In the genomic region with DNA sequence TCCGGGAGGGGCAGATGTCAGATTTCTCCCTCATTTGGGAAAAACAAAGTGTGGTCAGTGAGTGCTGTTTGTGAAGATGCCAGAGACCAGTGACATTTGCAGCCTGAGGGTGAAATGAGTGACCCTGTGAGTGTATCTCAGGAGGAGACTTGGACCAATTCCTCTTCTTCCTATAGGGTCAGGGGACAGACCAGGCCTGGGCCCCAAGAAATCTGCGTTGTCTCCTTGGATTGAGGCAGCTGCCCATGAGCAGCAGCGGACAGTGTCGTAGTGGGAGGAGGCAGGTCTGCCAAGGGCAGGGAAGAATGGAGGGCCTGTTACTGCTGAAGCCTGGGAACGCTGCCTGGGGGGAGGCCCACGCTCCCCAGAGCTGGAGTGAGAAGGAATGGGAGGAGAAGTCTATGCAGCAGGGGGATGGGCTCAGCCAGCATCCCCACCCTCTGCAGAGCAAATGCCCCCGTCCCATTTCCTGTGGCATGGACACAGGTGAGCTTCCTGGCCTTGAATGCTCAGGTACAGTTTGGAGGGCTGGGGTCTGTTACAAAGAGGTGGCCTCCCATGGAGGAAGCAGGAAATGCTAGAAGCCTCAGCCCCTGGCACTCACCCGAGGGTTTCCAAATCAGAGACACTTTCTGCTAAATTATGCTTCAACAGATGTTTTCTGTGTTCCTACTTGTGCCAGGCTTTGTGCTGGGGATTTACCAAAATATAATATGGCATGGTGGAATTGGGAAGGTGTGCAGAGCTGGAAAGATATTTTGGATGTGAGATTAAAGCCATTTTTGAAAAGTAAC, we compare ENCODE assay signal across 13 cellular contexts. TPM values are rescaled to one million over a fixed set of nuclear protein-coding genes. Genes with fewer than 3 reads are reported as not detected.
DNase-seq lines count a peak whose midpoint lies in the region; ATAC-seq and TF ChIP-seq lines count a peak whose summit lies in the region.
"Had no signal": no experiment of that assay in that cellular context is flagged by ENCODE, and none has a peak within 500 bp of the region (broad histone marks: within the 10 kb centered on the region; RNA-seq: fewer than 3 reads in every experiment).

No MANE protein-coding gene starts in this region.

- H3K27ac Mint-ChIP-seq in MCF 10A (ENCODE audit: low read depth, unreplicated experiment) (no peak overlapping the region), osteocyte (ENCODE audit: unreplicated experiment) (peak overlapping the region; percentile 80)
- H3K27ac Mint-ChIP-seq in stimulated activated naive B cell treated with anti-CD40 and anti-IgM and Interleukin-4, amounts not matched to agents 10 μg/mL and 1 μg/mL and 100 μg/mL, for 72 hours, result no peak overlapping the region
- H3K27ac Mint-ChIP-seq: activated naive CD4-positive, alpha-beta T cell treated with anti-CD3 and anti-CD28 coated beads, Interleukin-2, amount 50 U/mL, for 72 hours had no signal

- TF ChIP-seq POLR2A in breast epithelium (IDR thresholded peaks at IDR 0.05) (no peak), uterus (IDR thresholded peaks at IDR 0.05) (no peak)

- CTCF ChIA-PET in MCF 10A (lab: Yijun Ruan, JAX), result no interaction called here

- H3K4me3 ChIP-seq in breast epithelium, result peak overlapping the region; percentile 18 to 50 (median 25)
- peak overlapping the region; percentile 25 for H3K4me3 ChIP-seq in right cardiac atrium (ENCODE audit: low read length)
- H3K4me3 ChIP-seq in uterus, result no peak overlapping the region

- ATAC-seq in right cardiac atrium, result peak; percentile 84 to 89
- no peak for ATAC-seq in stimulated activated naive B cell treated with anti-CD40 and anti-IgM and Interleukin-4, amounts not matched to agents 10 μg/mL and 1 μg/mL and 100 μg/mL, for 72 hours (replicated peaks)
- ATAC-seq: activated naive CD4-positive, alpha-beta T cell treated with anti-CD3 and anti-CD28 coated beads, Interleukin-2, amount 50 U/mL, for 72 hours had no signal

- DNase-seq in breast epithelium (ENCODE audit: low spot score in 2 of 2), result no peak
- no peak for DNase-seq in MCF 10A (ENCODE audit: unreplicated experiment)
- DNase-seq in right cardiac atrium, result peak; percentile 77 to 93 (median 91)
- DNase-seq in osteocyte (ENCODE audit: extremely low spot score, unreplicated experiment), result no peak
- DNase-seq in uterus, result peak; percentile 29 to 64
- no peak for DNase-seq in stimulated activated naive B cell treated with anti-CD40 and anti-IgM and Interleukin-4, amounts not matched to agents 10 μg/mL and 1 μg/mL and 100 μg/mL, for 72 hours
- no peak for DNase-seq in NAMALWA (ENCODE audit: low spot score)
- DNase-seq in effector CD8-positive, alpha-beta T cell (lab: John Stamatoyannopoulos, UW), result no peak
- DNase-seq: GF-D8, naive B cell, NCI-H2171 had no signal

- H3K36me3 ChIP-seq in breast epithelium (no peaks in the 10 kb centered on the region), uterus (no peaks in the 10 kb centered on the region)

- no peak overlapping the region for H3K4me3 Mint-ChIP-seq in MCF 10A (ENCODE audit: unreplicated experiment)
- peak overlapping the region; percentile 60 for H3K4me3 Mint-ChIP-seq in osteocyte (ENCODE audit: unreplicated experiment)
- no peak overlapping the region for H3K4me3 Mint-ChIP-seq in stimulated activated naive B cell treated with anti-CD40 and anti-IgM and Interleukin-4, amounts not matched to agents 10 μg/mL and 1 μg/mL and 100 μg/mL, for 72 hours
- H3K4me3 Mint-ChIP-seq: naive B cell had no signal

- intact Hi-C loops in breast epithelium (cut with DNase I; ENCODE audit: low total_unique reads) (no loop called here), MCF 10A (cut with micrococcal nuclease) (no loop called here), right cardiac atrium (cut with DNase I) (no loop called here), uterus (cut with DNase I; ENCODE audit: low total_unique reads) (no loop called here)

- TF ChIP-seq CTCF in breast epithelium (IDR thresholded peaks at IDR 0.05) (no peak), MCF 10A (IDR thresholded peaks at IDR 0.05; ENCODE audit: unreplicated experiment) (no peak), osteocyte (IDR thresholded peaks at IDR 0.05) (no peak), uterus (IDR thresholded peaks at IDR 0.05) (no peak)

- peak overlapping the region; percentile 76 to 85 for H3K27ac ChIP-seq in breast epithelium
- H3K27ac ChIP-seq in right cardiac atrium (ENCODE audit: low read length), result peak overlapping the region; percentile 92
- H3K27ac ChIP-seq in uterus, result peak overlapping the region; percentile 65 to 80
- H3K27ac ChIP-seq: 22Rv1 had no signal

- no peaks in the 10 kb centered on the region for H3K4me1 Mint-ChIP-seq in MCF 10A (ENCODE audit: insufficient read depth, unreplicated experiment)
- peaks cover 76% of the 10 kb centered on the region for H3K4me1 Mint-ChIP-seq in osteocyte (ENCODE audit: unreplicated experiment)
- no peaks in the 10 kb centered on the region for H3K4me1 Mint-ChIP-seq in stimulated activated naive B cell treated with anti-CD40 and anti-IgM and Interleukin-4, amounts not matched to agents 10 μg/mL and 1 μg/mL and 100 μg/mL, for 72 hours
- H3K4me1 Mint-ChIP-seq: naive B cell had no signal

- H3K9me3 Mint-ChIP-seq in MCF 10A (ENCODE audit: unreplicated experiment) (no peaks in the 10 kb centered on the region), osteocyte (ENCODE audit: unreplicated experiment) (no peaks in the 10 kb centered on the region)
- no peaks in the 10 kb centered on the region for H3K9me3 Mint-ChIP-seq in stimulated activated naive B cell treated with anti-CD40 and anti-IgM and Interleukin-4, amounts not matched to agents 10 μg/mL and 1 μg/mL and 100 μg/mL, for 72 hours
- H3K9me3 Mint-ChIP-seq: activated naive CD4-positive, alpha-beta T cell treated with anti-CD3 and anti-CD28 coated beads, Interleukin-2, amount 50 U/mL, for 72 hours; naive B cell had no signal

- no TSS peak for BruUV-seq in MCF 10A (replicated peaks; lab: Mats Ljungman, UMichigan)

- POLR2A ChIA-PET in MCF 10A (lab: Yijun Ruan, JAX), result interaction anchor here (0.5 kb wide), 1 partner anchor 10 kb away, joined by 3 read pairs; no protein-coding TSS in a partner anchor

- no peaks in the 10 kb centered on the region for H3K27me3 ChIP-seq in breast epithelium
- H3K27me3 ChIP-seq in right cardiac atrium (ENCODE audit: control insufficient read depth, insufficient read depth), result no peaks in the 10 kb centered on the region
- H3K27me3 ChIP-seq in uterus, result no peaks in the 10 kb centered on the region

- H3K27me3 Mint-ChIP-seq in MCF 10A (ENCODE audit: insufficient read depth, unreplicated experiment) (no peaks in the 10 kb centered on the region), osteocyte (ENCODE audit: unreplicated experiment) (no peaks in the 10 kb centered on the region)
- H3K27me3 Mint-ChIP-seq in stimulated activated naive B cell treated with anti-CD40 and anti-IgM and Interleukin-4, amounts not matched to agents 10 μg/mL and 1 μg/mL and 100 μg/mL, for 72 hours, result peaks cover 7 to 12% of the 10 kb centered on the region in 2 donors

- H3K9me3 ChIP-seq in breast epithelium (no peaks in the 10 kb centered on the region), right cardiac atrium (ENCODE audit: control insufficient read depth, low read length) (no peaks in the 10 kb centered on the region), uterus (no peaks in the 10 kb centered on the region)

- H3K36me3 Mint-ChIP-seq in MCF 10A (ENCODE audit: insufficient read depth, unreplicated experiment), result no peaks in the 10 kb centered on the region
- H3K36me3 Mint-ChIP-seq in osteocyte (ENCODE audit: unreplicated experiment), result peaks cover 8% of the 10 kb centered on the region
- H3K36me3 Mint-ChIP-seq in stimulated activated naive B cell treated with anti-CD40 and anti-IgM and Interleukin-4, amounts not matched to agents 10 μg/mL and 1 μg/mL and 100 μg/mL, for 72 hours, result no peaks in the 10 kb centered on the region
- H3K36me3 Mint-ChIP-seq: activated naive CD4-positive, alpha-beta T cell treated with anti-CD3 and anti-CD28 coated beads, Interleukin-2, amount 50 U/mL, for 72 hours; naive B cell had no signal

- WGBS in right cardiac atrium, result 40% methylated on average over 8 of the region's 8 CpGs

- peaks cover 0 to 5% of the 10 kb centered on the region in 2 donors for H3K4me1 ChIP-seq in breast epithelium
- H3K4me1 ChIP-seq in right cardiac atrium (ENCODE audit: control insufficient read depth, insufficient read depth, low read length), result peaks cover 18% of the 10 kb centered on the region
- peaks cover 0 to 6% of the 10 kb centered on the region in 2 donors for H3K4me1 ChIP-seq in uterus

RNA-seq across cellular contexts. Expression of a gene that starts 29.8 kb away (rescaled TPM):
- total RNA-seq in breast epithelium (10 to 100 TPM; 16.2 to 59.5 (median 41.3) TPM), MCF 10A (2022) (not detected in 2 replicates), right cardiac atrium (10 to 100 TPM in 2 of 4 donors, 1 to 10 TPM in 2; 7.2 to 11.5 (median 9.2) TPM), osteocyte (87.2 and 92.1 TPM in 2 replicates), uterus (10 to 100 TPM; 11.0 to 43.3 (median 26.4) TPM)
- 9.9 TPM for polyA plus RNA-seq in right cardiac atrium
- total RNA-seq: activated naive CD4-positive, alpha-beta T cell treated with anti-CD3 and anti-CD28 coated beads, Interleukin-2, amount 50 U/mL, for 72 hours had no signal

Comparison
In these comparisons a context has a peak if more than half of its experiments do, and no peak if none do; other contexts are left out.
1. DNase-seq: peak in right cardiac atrium (3 of 3) and uterus (2 of 2); none in breast epithelium (0 of 2), MCF 10A (single experiment), osteocyte (single experiment), stimulated activated naive B cell treated with anti-CD40 and anti-IgM and Interleukin-4, amounts not matched to agents 10 μg/mL and 1 μg/mL and 100 μg/mL, for 72 hours (single experiment), NAMALWA (single experiment) and effector CD8-positive, alpha-beta T cell (single experiment).
2. H3K4me3 ChIP-seq: peak in breast epithelium (3 of 3) and right cardiac atrium (single experiment); none in uterus (0 of 2).
3. ATAC-seq: peak in right cardiac atrium (2 of 2); none in stimulated activated naive B cell treated with anti-CD40 and anti-IgM and Interleukin-4, amounts not matched to agents 10 μg/mL and 1 μg/mL and 100 μg/mL, for 72 hours (0 of 2).
4. Peak in every context shown above with its lines, with median percentiles within 50 percentile points of each other: H3K27ac ChIP-seq.